ENCODE assay signal across 8 cellular contexts in genomic region chr10:30413996-30414576, GRCh38. TPM values are rescaled to one million over a fixed set of nuclear protein-coding genes. Genes with fewer than 3 reads are reported as not detected.
DNase-seq lines count a peak whose midpoint lies in the region; ATAC-seq, FAIRE-seq and TF ChIP-seq lines count a peak whose summit lies in the region.

No MANE protein-coding gene starts in this region.

- no peaks in the 10 kb centered on the region for H4K20me1 ChIP-seq in hepatocyte (ENCODE audit: insufficient read depth, poor library complexity, severe bottlenecking)

- H3K4me1 Mint-ChIP-seq in stimulated activated naive B cell treated with anti-CD40 and anti-IgM and Interleukin-4, amounts not matched to agents 10 μg/mL and 1 μg/mL and 100 μg/mL, for 72 hours, result peaks cover 13 to 47% of the 10 kb centered on the region in 2 donors

- no peaks in the 10 kb centered on the region for H3K27me3 ChIP-seq in ascending aorta
- H3K27me3 ChIP-seq in hepatocyte, result no peaks in the 10 kb centered on the region

- no peak overlapping the region for H3K4me2 ChIP-seq in hepatocyte

- DNase-seq in GM18507 (ENCODE audit: extremely low spot score, insufficient read length, low read depth) (no peak), M059J (ENCODE audit: low read depth) (peak; percentile 48), ascending aorta (ENCODE audit: low spot score in 2 of 2) (no peak), hepatocyte (ENCODE audit: low spot score) (peak; percentile 78), UCSD-AML1 (lab: John Stamatoyannopoulos, UW; ENCODE audit: unreplicated experiment) (no peak)
- DNase-seq in stimulated activated naive B cell treated with anti-CD40 and anti-IgM and Interleukin-4, amounts not matched to agents 10 μg/mL and 1 μg/mL and 100 μg/mL, for 72 hours, result no peak

- no peaks in the 10 kb centered on the region for H3K9me2 ChIP-seq in hepatocyte (replicated peaks; ENCODE audit: insufficient read depth)

- ATAC-seq in stimulated activated naive B cell treated with anti-CD40 and anti-IgM and Interleukin-4, amounts not matched to agents 10 μg/mL and 1 μg/mL and 100 μg/mL, for 72 hours (replicated peaks), result peak; percentile 65 to 66
- no peak for ATAC-seq in HG02970 (IDR thresholded peaks at IDR 0.05; ENCODE audit: low FRiP score, unreplicated experiment)

- H3K27ac ChIP-seq in C4-2B (no peak overlapping the region), ascending aorta (no peak overlapping the region), hepatocyte (no peak overlapping the region)

- no peaks in the 10 kb centered on the region for H3K9me3 ChIP-seq in ascending aorta
- H3K9me3 ChIP-seq in hepatocyte (ENCODE audit: low read depth), result no peaks in the 10 kb centered on the region

- H3K79me2 ChIP-seq in hepatocyte, result no peaks in the 10 kb centered on the region

- H3K4me1 ChIP-seq in ascending aorta (peaks cover 0 to 11% of the 10 kb centered on the region in 2 donors), hepatocyte (ENCODE audit: insufficient read depth) (peaks cover under 1% of the 10 kb centered on the region)

- intact Hi-C loops in ascending aorta (cut with DNase I), result loop anchor here (1.0 to 5.0 kb wide), 3 partner anchors 41 to 178 kb away; no protein-coding TSS in a partner anchor

- H3K36me3 ChIP-seq in ascending aorta (no peaks in the 10 kb centered on the region), hepatocyte (replicated peaks; ENCODE audit: insufficient read depth, low read depth) (no peaks in the 10 kb centered on the region)

- H3K27me3 Mint-ChIP-seq in stimulated activated naive B cell treated with anti-CD40 and anti-IgM and Interleukin-4, amounts not matched to agents 10 μg/mL and 1 μg/mL and 100 μg/mL, for 72 hours, result no peaks in the 10 kb centered on the region

- H3K4me3 ChIP-seq in ascending aorta (no peak overlapping the region), hepatocyte (no peak overlapping the region)

- 37% methylated on average over 3 of the region's 3 CpGs for WGBS in hepatocyte (ENCODE audit: low lambda C conversion rate, missing lambda C conversion rate)

- no peak overlapping the region for H3K27ac Mint-ChIP-seq in stimulated activated naive B cell treated with anti-CD40 and anti-IgM and Interleukin-4, amounts not matched to agents 10 μg/mL and 1 μg/mL and 100 μg/mL, for 72 hours

- TF ChIP-seq CTCF in C4-2B (conservative IDR thresholded peaks at IDR 0.05) (peak; percentile 88), ascending aorta (IDR thresholded peaks at IDR 0.05) (peak; percentile 77 to 86 (median 84)), hepatocyte (IDR thresholded peaks at IDR 0.05; ENCODE audit: poor library complexity) (peak; percentile 81)

- H3K36me3 Mint-ChIP-seq in stimulated activated naive B cell treated with anti-CD40 and anti-IgM and Interleukin-4, amounts not matched to agents 10 μg/mL and 1 μg/mL and 100 μg/mL, for 72 hours, result no peaks in the 10 kb centered on the region

- FAIRE-seq in GM18507 (lab: Jason Lieb, UNC), result peak; percentile 96

- no peaks in the 10 kb centered on the region for H3K9me3 Mint-ChIP-seq in stimulated activated naive B cell treated with anti-CD40 and anti-IgM and Interleukin-4, amounts not matched to agents 10 μg/mL and 1 μg/mL and 100 μg/mL, for 72 hours

- no peak overlapping the region for H2AFZ ChIP-seq in hepatocyte

- H3K4me3 Mint-ChIP-seq in stimulated activated naive B cell treated with anti-CD40 and anti-IgM and Interleukin-4, amounts not matched to agents 10 μg/mL and 1 μg/mL and 100 μg/mL, for 72 hours, result no peak overlapping the region

RNA-seq across cellular contexts. Expression of gene MAP3K8, which starts 19.9 kb away (rescaled TPM):
- total RNA-seq in M059J (2014; rRNA removed; shearing (Covaris generic)), result 0.76 and 3.3 TPM in 2 replicates
- total RNA-seq in ascending aorta (15.8 TPM), hepatocyte (15.5 and 23.0 TPM in 2 replicates)
- polyA plus RNA-seq in hepatocyte, result 37.9 and 40.0 TPM in 2 replicates

Comparison
In these comparisons a context has a peak if more than half of its experiments do, and no peak if none do; other contexts are left out.
1. DNase-seq: peak in M059J (single experiment) and hepatocyte (single experiment); none in GM18507 (single experiment), ascending aorta (0 of 2), stimulated activated naive B cell treated with anti-CD40 and anti-IgM and Interleukin-4, amounts not matched to agents 10 μg/mL and 1 μg/mL and 100 μg/mL, for 72 hours (single experiment) and UCSD-AML1 (single experiment).
2. Peak in every context shown above with its lines, with median percentiles within 50 percentile points of each other: CTCF ChIP-seq.